ENCODE assay signal across 10 cellular contexts in the genomic region with DNA sequence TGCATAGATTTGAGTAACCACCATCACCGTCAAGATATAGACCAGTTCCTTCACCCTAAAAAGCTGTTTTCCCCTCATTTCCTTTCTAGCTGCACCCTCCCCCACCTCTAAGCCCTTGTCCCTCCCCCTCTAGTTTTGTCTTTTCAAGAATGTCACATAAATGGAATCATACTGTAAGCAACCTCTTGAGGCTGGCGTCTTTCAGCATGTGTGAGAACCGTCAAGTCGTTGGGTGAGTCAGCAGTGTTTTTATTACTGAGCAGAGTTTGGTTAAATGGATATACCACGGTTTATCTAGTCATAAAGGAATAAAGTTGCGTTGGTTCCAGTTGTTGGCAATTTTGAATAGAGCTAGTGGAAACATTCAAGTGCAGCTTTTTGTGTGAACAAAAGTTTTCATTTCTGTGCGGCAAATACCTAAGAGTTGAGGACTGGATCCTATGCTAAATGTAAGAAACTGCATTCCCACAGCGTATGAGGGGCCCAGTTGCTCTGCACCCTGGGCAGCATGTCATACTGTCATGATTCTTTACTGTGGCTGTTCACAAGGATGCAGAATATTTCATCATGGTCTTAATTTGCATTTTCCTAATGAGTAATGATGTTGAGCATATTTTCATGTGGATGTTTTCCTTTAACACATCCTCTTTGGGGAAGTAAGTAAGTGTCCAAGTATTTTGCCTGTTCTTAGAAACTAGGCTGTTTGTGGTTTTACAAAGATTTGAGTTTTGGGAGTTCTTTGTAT.
DNase-seq lines count a peak whose midpoint lies in the region; ATAC-seq, FAIRE-seq and TF ChIP-seq lines count a peak whose summit lies in the region.
"Had no signal": no experiment of that assay in that cellular context is flagged by ENCODE, and none has a peak within 500 bp of the region (broad histone marks: within the 10 kb centered on the region; RNA-seq: fewer than 3 reads in every experiment).

No MANE protein-coding gene starts in this region.

- H4K20me1 ChIP-seq in GM12878 (ENCODE audit: control insufficient read depth, insufficient read depth) = no peaks in the 10 kb centered on the region

- RAD21 ChIA-PET in GM12878 (lab: Charles Lee; ENCODE audit: unreplicated experiment) = interaction anchor here (0.8 to 8.0 kb wide), 7 partner anchors 9 to 222 kb away, joined by 3 to 209 read pairs (median 6); no protein-coding TSS in a partner anchor

- H3K9me3 Mint-ChIP-seq in WTC11 = no peaks in the 10 kb centered on the region
- H3K9me3 Mint-ChIP-seq: type B pancreatic cell had no signal

- H3K4me1 ChIP-seq in GM12878 (ENCODE audit: control insufficient read depth, insufficient read depth, low read length) (peaks cover 84% of the 10 kb centered on the region), right atrium auricular region (peaks cover 0 to 7% of the 10 kb centered on the region in 2 donors)

- FAIRE-seq in GM12878 (lab: Jason Lieb, UNC) = peak; percentile 79

- CTCF ChIA-PET in GM12878 (lab: Yijun Ruan, JAX) (interaction anchor here (1.2 to 6.1 kb wide), 4 partner anchors 8 to 444 kb away, joined by 4 to 79 read pairs (median 15); no protein-coding TSS in a partner anchor), WTC11 (lab: Charles Lee) (no interaction called here)

- H3K79me2 ChIP-seq in GM12878 (ENCODE audit: control insufficient read depth, insufficient read depth, low read length) = peaks cover 36% of the 10 kb centered on the region

- H3K27ac ChIP-seq in GM12878 (ENCODE audit: control insufficient read depth, insufficient read depth) = peak overlapping the region; percentile 77
- no peak overlapping the region for H3K27ac ChIP-seq in right atrium auricular region

- H3K9me3 ChIP-seq in GM12878 (replicated peaks; ENCODE audit: control insufficient read depth, insufficient read depth, low read length) = no peaks in the 10 kb centered on the region
- no peaks in the 10 kb centered on the region for H3K9me3 ChIP-seq in right atrium auricular region
- H3K9me3 ChIP-seq: SK-N-SH had no signal

- POLR2A ChIA-PET in GM12878 (lab: Charles Lee) (interaction anchor here (0.5 to 6.0 kb wide), 2 partner anchors 9 to 97 kb away, joined by 3 to 83 read pairs; no protein-coding TSS in a partner anchor), WTC11 (lab: Charles Lee) (no interaction called here)

- H3K4me3 ChIP-seq in GM12878 (peak overlapping the region; percentile 41), right atrium auricular region (no peak overlapping the region)

- SMC1A ChIA-PET in GM12878 (lab: Charles Lee; ENCODE audit: uncharacterized antibody, unreplicated experiment) = interaction anchor here (0.7 to 7.8 kb wide), 11 partner anchors 8 to 556 kb away, joined by 3 to 201 read pairs (median 3); no protein-coding TSS in a partner anchor

- peak; percentile 42 for ATAC-seq in HG03565 (IDR thresholded peaks at IDR 0.05; ENCODE audit: unreplicated experiment)
- peak; percentile 52 for ATAC-seq in GM12878
- ATAC-seq in left lobe of liver = no peak
- no peak for ATAC-seq in WTC11

- no peaks in the 10 kb centered on the region; a peak in 1 of 4 replicates for H3K36me3 ChIP-seq in GM12878 (ENCODE audit: control insufficient read depth in 2 of 2, insufficient read depth in 2 of 2, low read length in 1 of 2)
- no peaks in the 10 kb centered on the region for H3K36me3 ChIP-seq in right atrium auricular region

- H3K4me3 Mint-ChIP-seq in WTC11 = no peak overlapping the region
- H3K4me3 Mint-ChIP-seq: type B pancreatic cell had no signal

- in situ Hi-C loops in GM12878 (cut with MboI) = no loop called here

- intact Hi-C loops in GM12878 (cut with micrococcal nuclease; ENCODE audit: unreplicated experiment) = loop anchor here (1.0 to 5.0 kb wide), 4 partner anchors 8 to 278 kb away; no protein-coding TSS in a partner anchor

- no peak for TF ChIP-seq CTCF in GM12878 (IDR thresholded peaks at IDR 0.05 in 2 of 3, conservative IDR thresholded peaks at IDR 0.05 in 1 of 3; ENCODE audit: control insufficient read depth in 2 of 3, extremely low read depth in 1 of 3, insufficient read depth in 1 of 3, low read depth in 3 of 3, low read length in 3 of 3)
- no peak for TF ChIP-seq CTCF in right atrium auricular region (IDR thresholded peaks at IDR 0.05)
- TF ChIP-seq CTCF in WTC11 (IDR thresholded peaks at IDR 0.05) = no peak

- no peaks in the 10 kb centered on the region for H3K27me3 ChIP-seq in GM12878 (replicated peaks in 1 of 2; ENCODE audit: control insufficient read depth in 2 of 2, insufficient read depth in 2 of 2, low read length in 1 of 2)
- no peaks in the 10 kb centered on the region for H3K27me3 ChIP-seq in right atrium auricular region

- H3K27ac Mint-ChIP-seq in WTC11 = no peak overlapping the region
- H3K27ac Mint-ChIP-seq: type B pancreatic cell had no signal

- TF ChIP-seq POLR2A in GM12878 (IDR thresholded peaks at IDR 0.05; ENCODE audit: low read depth, low read length) = no peak

- WGBS in GM12878 (ENCODE audit: insufficient coverage, insufficient replicate concordance, low lambda C conversion rate, missing lambda C conversion rate) = 1% methylated on average over 8 of the region's 8 CpGs

- H2AFZ ChIP-seq in GM12878 (ENCODE audit: control insufficient read depth, low read depth, low read length) = no peak overlapping the region

- peak; percentile 8 to 73; a peak in 3 of 4 replicates for TF ChIP-seq EP300 in GM12878 (IDR thresholded peaks at IDR 0.05; ENCODE audit: borderline replicate concordance in 1 of 2, control insufficient read depth in 1 of 2, low read depth in 2 of 2, low read length in 2 of 2)

- H3K27me3 Mint-ChIP-seq in WTC11 (ENCODE audit: low read depth) = no peaks in the 10 kb centered on the region
- H3K27me3 Mint-ChIP-seq: type B pancreatic cell had no signal

- peak overlapping the region; percentile 61 for H3K9ac ChIP-seq in GM12878 (ENCODE audit: control insufficient read depth, insufficient read depth, low read length)
- H3K9ac ChIP-seq: SK-N-SH had no signal

- peak; percentile 30 for TF ChIP-seq RAD21 in GM12878 (IDR thresholded peaks at IDR 0.05; ENCODE audit: insufficient read depth, low read depth, low read length)

- peak overlapping the region; percentile 69 for H3K4me2 ChIP-seq in GM12878 (ENCODE audit: control insufficient read depth, insufficient read depth)
- H3K4me2 ChIP-seq: SK-N-SH had no signal

- H3K4me1 Mint-ChIP-seq in WTC11 = peaks cover 8% of the 10 kb centered on the region

- no peaks in the 10 kb centered on the region for H3K36me3 Mint-ChIP-seq in WTC11
- H3K36me3 Mint-ChIP-seq: type B pancreatic cell had no signal

- DNase-seq in activated T-cell treated with anti-CD3 and anti-CD28 coated beads for 24 hours (ENCODE audit: low read depth) (peak; percentile 26), activated T-cell treated with anti-CD3 and anti-CD28 coated beads for 4 hours (no peak), GM12878 (ENCODE audit: low read depth, low spot score) (peak; percentile 87), stromal cell of bone marrow (ENCODE audit: low read depth) (peak; percentile 30), right atrium auricular region (ENCODE audit: low spot score) (no peak), left lobe of liver (ENCODE audit: low spot score) (no peak), WTC11 (ENCODE audit: low spot score) (no peak)

- TSS peak; percentile 27 for BruUV-seq in GM12878 (replicated peaks; lab: Mats Ljungman, UMichigan)

TF ChIP-seq in GM12878, 131 proteins besides CTCF, POLR2A, EP300 and RAD21 (continues in another document):
- TF ChIP-seq WRNIP1 (IDR thresholded peaks at IDR 0.05; ENCODE audit: borderline replicate concordance, low read depth, low read length) = no peak
- TF ChIP-seq RAD51 (IDR thresholded peaks at IDR 0.05) = no peak
- TF ChIP-seq, protein P1, sequence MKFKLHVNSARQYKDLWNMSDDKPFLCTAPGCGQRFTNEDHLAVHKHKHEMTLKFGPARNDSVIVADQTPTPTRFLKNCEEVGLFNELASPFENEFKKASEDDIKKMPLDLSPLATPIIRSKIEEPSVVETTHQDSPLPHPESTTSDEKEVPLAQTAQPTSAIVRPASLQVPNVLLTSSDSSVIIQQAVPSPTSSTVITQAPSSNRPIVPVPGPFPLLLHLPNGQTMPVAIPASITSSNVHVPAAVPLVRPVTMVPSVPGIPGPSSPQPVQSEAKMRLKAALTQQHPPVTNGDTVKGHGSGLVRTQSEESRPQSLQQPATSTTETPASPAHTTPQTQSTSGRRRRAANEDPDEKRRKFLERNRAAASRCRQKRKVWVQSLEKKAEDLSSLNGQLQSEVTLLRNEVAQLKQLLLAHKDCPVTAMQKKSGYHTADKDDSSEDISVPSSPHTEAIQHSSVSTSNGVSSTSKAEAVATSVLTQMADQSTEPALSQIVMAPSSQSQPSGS (IDR thresholded peaks at IDR 0.05; ENCODE audit: low read length) = no peak

TF ChIP-seq in WTC11, 78 proteins besides CTCF, POLR2A, EP300 and RAD21 (continues in another document):
- TF ChIP-seq SMAD3 (CRISPR knock-in tag; IDR thresholded peaks at IDR 0.05; ENCODE audit: borderline replicate concordance) (no peak), ZNF219 (CRISPR knock-in tag; IDR thresholded peaks at IDR 0.05; ENCODE audit: borderline replicate concordance) (no peak), NFE2L1 (CRISPR knock-in tag; IDR thresholded peaks at IDR 0.05) (no peak), ZNF317 (CRISPR knock-in tag; IDR thresholded peaks at IDR 0.05; ENCODE audit: borderline replicate concordance, low read depth) (no peak), PRDM15 (CRISPR knock-in tag; IDR thresholded peaks at IDR 0.05) (no peak)

Comparison
In these comparisons a context has a peak if more than half of its experiments do, and no peak if none do; other contexts are left out.
1. DNase-seq: peak in activated T-cell treated with anti-CD3 and anti-CD28 coated beads for 24 hours (single experiment), GM12878 (single experiment) and stromal cell of bone marrow (single experiment); none in activated T-cell treated with anti-CD3 and anti-CD28 coated beads for 4 hours (single experiment), right atrium auricular region (single experiment), left lobe of liver (single experiment) and WTC11 (single experiment).
2. ATAC-seq: peak in HG03565 (single experiment) and GM12878 (single experiment); none in left lobe of liver (single experiment) and WTC11 (single experiment).